16 cellular contexts compared by ENCODE assay signal in genomic region chr4:47071863-47072441, GRCh38. TPM values are rescaled to one million over a fixed set of nuclear protein-coding genes. Genes with fewer than 3 reads are reported as not detected.
DNase-seq lines count a peak whose midpoint lies in the region; ATAC-seq and TF ChIP-seq lines count a peak whose summit lies in the region.
"Had no signal": no experiment of that assay in that cellular context is flagged by ENCODE, and none has a peak within 500 bp of the region (broad histone marks: within the 10 kb centered on the region; RNA-seq: fewer than 3 reads in every experiment).

No MANE protein-coding gene starts in this region.

- POLR2A ChIA-PET in AG04450 (lab: Yijun Ruan, JAX), result no interaction called here
- POLR2A ChIA-PET in IMR-90 (lab: Charles Lee; ENCODE audit: unreplicated experiment), result no interaction called here

- H3K18ac ChIP-seq in IMR-90 (ENCODE audit: low read depth, low read length), result no peak overlapping the region; the same call in 1 of the 2 replicates

- no peak overlapping the region for H2AFZ ChIP-seq in IMR-90 (replicated peaks; ENCODE audit: low read length, poor library complexity)

- no peaks in the 10 kb centered on the region for H4K20me1 ChIP-seq in IMR-90 (ENCODE audit: insufficient read depth, low read length)

- CTCF ChIA-PET in AG04450 (lab: Charles Lee) (interaction anchor here (0.6 to 4.4 kb wide), 2 partner anchors 50 to 61 kb away, joined by 4 to 31 read pairs; no protein-coding TSS in a partner anchor), IMR-90 (lab: Yijun Ruan, JAX) (interaction anchor here (0.6 kb wide), 1 partner anchor 15 kb away, joined by 3 read pairs; no protein-coding TSS in a partner anchor)

- H2BK15ac ChIP-seq in IMR-90 (ENCODE audit: low read depth, low read length), result no peak overlapping the region

- in situ Hi-C loops in IMR-90 (cut with MboI; ENCODE audit: low sequenced_read_pairs), result no loop called here

- no peaks in the 10 kb centered on the region for H3K36me3 ChIP-seq in IMR-90 (ENCODE audit: control insufficient read depth, insufficient read depth, low read length)
- no peaks in the 10 kb centered on the region for H3K36me3 ChIP-seq in aorta (ENCODE audit: control insufficient read depth in 1 of 2, insufficient read depth in 2 of 2, low read length in 1 of 2)
- H3K36me3 ChIP-seq: WERI-Rb-1 had no signal

- H4K8ac ChIP-seq in IMR-90 (ENCODE audit: low read depth in 2 of 2, low read length in 2 of 2), result peak overlapping the region in 1 of 2 experiments; percentile 19; a peak in 1 of 4 replicates

- no peak overlapping the region for H3K14ac ChIP-seq in IMR-90 (replicated peaks; ENCODE audit: low read depth, low read length)

- peaks cover 10% of the 10 kb centered on the region for H3K9me1 ChIP-seq in IMR-90 (ENCODE audit: insufficient read depth, low read length)

- H3K79me1 ChIP-seq in IMR-90 (ENCODE audit: low read depth in 1 of 2, low read length in 2 of 2), result peaks cover 0 to 21% of the 10 kb centered on the region in 2 experiments; a peak in 2 of 4 replicates

- H3K27me3 ChIP-seq in AG04450 (ENCODE audit: control insufficient read depth, insufficient read depth, low read length) (no peaks in the 10 kb centered on the region), IMR-90 (ENCODE audit: control insufficient read depth, insufficient read depth, low read length) (no peaks in the 10 kb centered on the region), foreskin keratinocyte (no peaks in the 10 kb centered on the region), aorta (ENCODE audit: control insufficient read depth in 1 of 2, insufficient read depth in 2 of 2, low read length in 1 of 2) (no peaks in the 10 kb centered on the region)

- dilution Hi-C loops in IMR-90 (cut with HindIII; ENCODE audit: low sequenced_read_pairs, unreplicated experiment), result no loop called here

- H3K23ac ChIP-seq in IMR-90 (ENCODE audit: low read depth, low read length), result no peak overlapping the region

- H3K56ac ChIP-seq in IMR-90 (ENCODE audit: extremely low read depth, insufficient read depth, low read length), result peak overlapping the region; percentile 58; the same call in 1 of the 2 replicates

- H2BK120ac ChIP-seq in IMR-90 (ENCODE audit: low read depth, low read length), result peak overlapping the region; percentile 71; the same call in 1 of the 2 replicates

- TF ChIP-seq CTCF in AG04450 (IDR thresholded peaks at IDR 0.05; ENCODE audit: low read depth, low read length), result no peak
- no peak for TF ChIP-seq CTCF in IMR-90 (conservative IDR thresholded peaks at IDR 0.05; ENCODE audit: low read depth, low read length)
- no peak for TF ChIP-seq CTCF in foreskin keratinocyte (conservative IDR thresholded peaks at IDR 0.05)

- no peak overlapping the region for H2AK9ac ChIP-seq in IMR-90 (replicated peaks; ENCODE audit: low read depth, low read length, poor library complexity)

- BruUV-seq in IMR-90 (replicated peaks; lab: Mats Ljungman, UMichigan), result no TSS peak

- H3K4me3 ChIP-seq in AG04450 (ENCODE audit: low read depth, low read length), result no peak overlapping the region
- no peak overlapping the region for H3K4me3 ChIP-seq in IMR-90 (ENCODE audit: insufficient read depth, low read depth, low read length)
- H3K4me3 ChIP-seq in aorta (ENCODE audit: low read length in 2 of 2), result no peak overlapping the region

- ATAC-seq in IMR-90 (ENCODE audit: low read depth) (peak; percentile 67), foreskin keratinocyte (peak; percentile 68), aorta (ENCODE audit: low FRiP score) (no peak), HG03095 (IDR thresholded peaks at IDR 0.05; ENCODE audit: unreplicated experiment) (no peak)

- 0 out of 2 replicates have a peak overlapping the region, but pooled peaks have one; percentile 71 for H2BK20ac ChIP-seq in IMR-90 (ENCODE audit: low read depth, low read length)

- H4K5ac ChIP-seq in IMR-90 (ENCODE audit: low read depth, low read length), result no peak overlapping the region; the same call in 1 of the 2 replicates

- H3K27ac ChIP-seq in AG04450 (ENCODE audit: low read depth, low read length) (no peak overlapping the region), IMR-90 (ENCODE audit: insufficient read depth, low read length) (no peak overlapping the region), foreskin keratinocyte (no peak overlapping the region), aorta (ENCODE audit: low read depth in 1 of 2, low read length in 2 of 2) (no peak overlapping the region)
- H3K27ac ChIP-seq: WERI-Rb-1 had no signal

- no peak for TF ChIP-seq RAD21 in IMR-90 (IDR thresholded peaks at IDR 0.05; ENCODE audit: low read length)

- peak; percentile 32 for DNase-seq in AG04450 (ENCODE audit: low read depth, low spot score)
- DNase-seq in IMR-90, result peak; percentile 86
- peak; percentile 75 for DNase-seq in amniotic epithelial cell (ENCODE audit: low read depth)
- DNase-seq in foreskin keratinocyte, result peak in 1 of 2 donors; percentile 59
- DNase-seq in aorta, result no peak
- no peak for DNase-seq in cerebellar nuclear complex (lab: John Stamatoyannopoulos, UW)
- DNase-seq in NCI-H1105 treated with DMSO at 0.1 percent for 48 hours (lab: John Stamatoyannopoulos, UW), result no peak
- DNase-seq: DMS153; GOT3; NCI-H524 treated with DMSO at 0.1 percent for 48 hours; retina; SHP77 treated with DMSO at 0.1 percent for 48 hours; stimulated activated CD4-positive, alpha-beta T cell treated with anti-CD3 and anti-CD28 coated beads, Interleukin-2, amount 100 ng/mL, for 48 hours; stimulated activated naive CD4-positive, alpha-beta T cell; WERI-Rb-1 had no signal

- no peak overlapping the region for H3K9ac ChIP-seq in IMR-90 (ENCODE audit: low read depth, low read length)

- H3K4me1 ChIP-seq in IMR-90 (ENCODE audit: control insufficient read depth, insufficient read depth, low read length) (peaks cover 10% of the 10 kb centered on the region; the same call in 1 of the 2 replicates), foreskin keratinocyte (peaks cover 11% of the 10 kb centered on the region), aorta (ENCODE audit: control insufficient read depth in 1 of 2, insufficient read depth in 2 of 2, low read length in 2 of 2) (peaks cover 0 to 3% of the 10 kb centered on the region in 2 donors)

- WGBS in IMR-90 (ENCODE audit: extremely low coverage in 2 of 2, insufficient read length in 1 of 2), 2 experiments, result no CpG with 5 or more reads among the region's 2 CpGs
- WGBS in aorta, 2 donors, result 11 to 16% methylated on average over 2 of the region's 2 CpGs

- H3K4ac ChIP-seq in IMR-90 (ENCODE audit: low read depth, low read length), result peak overlapping the region; percentile 33; the same call in 1 of the 2 replicates

- H4K91ac ChIP-seq in IMR-90 (ENCODE audit: insufficient read depth, low read depth, low read length), result no peak overlapping the region

- intact Hi-C loops in IMR-90 (cut with micrococcal nuclease) (no loop called here), aorta (cut with DNase I) (no loop called here)

- H2BK5ac ChIP-seq in IMR-90 (ENCODE audit: low read depth, low read length, poor library complexity, severe bottlenecking), result peak overlapping the region; percentile 65

- no peaks in the 10 kb centered on the region for H3K9me3 ChIP-seq in AG04450 (ENCODE audit: control insufficient read depth, insufficient read depth, low read length)
- no peaks in the 10 kb centered on the region for H3K9me3 ChIP-seq in IMR-90 (ENCODE audit: control insufficient read depth, insufficient read depth, low read length)
- H3K9me3 ChIP-seq in aorta (ENCODE audit: control insufficient read depth, low read length), result no peaks in the 10 kb centered on the region

- TF ChIP-seq POLR2A in IMR-90 (IDR thresholded peaks at IDR 0.05; ENCODE audit: low read depth, low read length), result no peak

- no peak overlapping the region for H2AK5ac ChIP-seq in IMR-90 (ENCODE audit: low read depth, low read length)

- peak overlapping the region; percentile 43; the same call in 1 of the 2 replicates for H3K4me2 ChIP-seq in IMR-90 (ENCODE audit: low read depth, low read length)

TF ChIP-seq in IMR-90, 13 proteins besides CTCF, POLR2A, EP300 and RAD21 (continues in another document):
- TF ChIP-seq SMC3 (IDR thresholded peaks at IDR 0.05; ENCODE audit: low read depth, low read length), result no peak
- TF ChIP-seq MAFK (IDR thresholded peaks at IDR 0.05; ENCODE audit: low read depth, low read length), result no peak; the same call in 1 of the 2 replicates
- peak; percentile 45 for TF ChIP-seq CEBPB (IDR thresholded peaks at IDR 0.05; ENCODE audit: low read depth, low read length)
- TF ChIP-seq MXI1 (IDR thresholded peaks at IDR 0.05; ENCODE audit: borderline replicate concordance, low read depth, low read length), result no peak
- TF ChIP-seq FOS (IDR thresholded peaks at IDR 0.05; ENCODE audit: low read depth, low read length), result peak; percentile 55; the same call in 1 of the 2 replicates
- no peak for TF ChIP-seq RFX5 (IDR thresholded peaks at IDR 0.05; ENCODE audit: low read depth, low read length)
- TF ChIP-seq MAZ (IDR thresholded peaks at IDR 0.05; ENCODE audit: borderline replicate concordance, low read depth, low read length), result no peak
- no peak for TF ChIP-seq USF2 (IDR thresholded peaks at IDR 0.05; ENCODE audit: low read depth, low read length)
- TF ChIP-seq CHD1 (IDR thresholded peaks at IDR 0.05; ENCODE audit: low read depth, low read length), result no peak
- TF ChIP-seq BHLHE40 (IDR thresholded peaks at IDR 0.05; ENCODE audit: low read depth, low read length), result no peak
- no peak for TF ChIP-seq NFE2L2 (IDR thresholded peaks at IDR 0.05; ENCODE audit: low read depth, low read length)

RNA-seq across cellular contexts. Expression of gene GABRB1, which starts 40.6 kb away (rescaled TPM):
- polyA plus RNA-seq in AG04450 (2011; rRNA removed), result 7.1 and 8.1 TPM in 2 replicates
- 18.2 and 23.1 TPM in 2 replicates for polyA minus RNA-seq in AG04450 (2011; rRNA and poly(A)+ RNA removed)
- 16.1 and 16.4 TPM in 2 replicates for total RNA-seq in IMR-90 (2012; rRNA removed)
- 4.5 and 4.7 TPM in 2 replicates for polyA plus RNA-seq in IMR-90 (2012; rRNA removed)
- 2.7 and 4.0 TPM in 2 replicates for polyA plus RNA-seq in IMR-90 (2012; cell fraction: cytosol; rRNA removed)
- 4.0 and 4.5 TPM in 2 replicates for polyA plus RNA-seq in IMR-90 (2012; cell fraction: nucleus; rRNA removed; ENCODE audit: low replicate concordance)
- not detected in 2 replicates for total RNA-seq in foreskin keratinocyte
- polyA plus RNA-seq in foreskin keratinocyte, result not detected in 2 replicates
- under 1 TPM in 1 of 2 donors, not detected in 1; 0.71 TPM for total RNA-seq in aorta
- not detected for polyA plus RNA-seq in aorta

Comparison
In these comparisons a context has a peak if more than half of its experiments do, and no peak if none do; other contexts are left out.
1. DNase-seq: peak in AG04450 (single experiment), IMR-90 (single experiment) and amniotic epithelial cell (single experiment); none in aorta (0 of 2), cerebellar nuclear complex (0 of 2) and NCI-H1105 treated with DMSO at 0.1 percent for 48 hours (single experiment).
2. ATAC-seq: peak in IMR-90 (single experiment) and foreskin keratinocyte (single experiment); none in aorta (single experiment) and HG03095 (single experiment).